Comparison of ENCODE assay signal across 13 cellular contexts in the genomic region with DNA sequence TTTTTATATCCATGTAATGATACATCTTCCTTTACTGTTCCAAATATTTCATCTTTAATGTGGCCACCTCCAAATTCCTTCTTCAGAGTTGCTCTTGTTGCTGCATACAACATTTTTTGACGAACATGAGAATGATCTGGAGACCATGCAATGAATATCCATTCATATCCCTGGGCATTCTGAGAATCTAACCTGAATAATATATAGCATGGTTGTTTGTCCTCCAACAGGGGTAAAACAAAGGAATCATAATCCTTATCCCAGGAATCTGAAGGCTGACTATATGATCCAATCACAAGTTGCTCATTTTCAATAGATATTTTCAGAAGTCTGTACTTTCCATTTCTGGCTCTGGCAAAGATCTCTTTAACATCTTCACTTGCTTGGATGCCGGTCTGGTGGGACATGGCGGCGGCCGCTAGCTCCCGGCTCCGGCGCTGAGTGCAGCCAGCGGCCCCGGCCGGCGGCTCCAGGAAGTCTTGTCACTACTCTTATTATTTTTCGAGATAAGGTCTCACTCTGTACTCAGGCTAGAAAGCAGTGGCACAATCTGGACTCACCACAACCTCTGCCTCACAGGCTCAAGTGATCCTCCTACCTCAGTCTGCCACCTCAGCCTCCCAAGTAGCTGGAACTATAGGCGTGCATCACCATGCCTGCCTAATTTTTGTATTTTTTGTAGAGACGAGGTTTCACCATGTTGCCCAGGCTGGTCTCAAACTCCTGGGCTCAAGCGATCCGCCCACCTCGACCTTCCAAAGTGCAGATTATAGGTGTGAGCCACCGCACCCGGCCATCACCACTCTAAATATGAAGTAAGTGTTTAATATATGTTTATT. TPM values are rescaled to one million over a fixed set of nuclear protein-coding genes. Genes with fewer than 3 reads are reported as not detected.
DNase-seq lines count a peak whose midpoint lies in the region; ATAC-seq, FAIRE-seq and TF ChIP-seq lines count a peak whose summit lies in the region.
"Not testable (repeated sequence)": the region's sequence is repeated elsewhere in the genome, so short reads cannot be mapped to it uniquely, and the experiment has no call there.
"Had no signal": no experiment of that assay in that cellular context is flagged by ENCODE, and none has a peak within 500 bp of the region (broad histone marks: within the 10 kb centered on the region; RNA-seq: fewer than 3 reads in every experiment).

No MANE protein-coding gene starts in this region.

- TF ChIP-seq CTCF in Calu3 (IDR thresholded peaks at IDR 0.05; ENCODE audit: unreplicated experiment); endothelial cell of umbilical vein (IDR thresholded peaks at IDR 0.05; ENCODE audit: extremely low read depth in 1 of 2, insufficient read depth in 1 of 2, low read depth in 1 of 2, low read length in 2 of 2): not testable (repeated sequence)

- BruUV-seq in Calu3 (replicated peaks; lab: Mats Ljungman, UMichigan); endothelial cell of umbilical vein (replicated peaks; lab: Mats Ljungman, UMichigan): not testable (repeated sequence)

- POLR2A ChIA-PET in endothelial cell of umbilical vein (lab: Charles Lee), result not testable (repeated sequence)

- H3K9me3 ChIP-seq in endothelial cell of umbilical vein (replicated peaks; ENCODE audit: control insufficient read depth, insufficient read depth, low read length), result not testable (repeated sequence)

- not testable (repeated sequence) for H3K27me3 ChIP-seq in endothelial cell of umbilical vein (ENCODE audit: control insufficient read depth in 2 of 2, insufficient read depth in 2 of 2, low read length in 2 of 2)

- not testable (repeated sequence) for H3K4me1 ChIP-seq in endothelial cell of umbilical vein (ENCODE audit: control insufficient read depth, extremely low read depth, insufficient read depth, low read length)

- peak; percentile 71 to 74 for ATAC-seq in left cardiac atrium
- ATAC-seq in memory B cell (ENCODE audit: low read depth), result peak; percentile 41

- not testable (repeated sequence) for H3K9me1 ChIP-seq in endothelial cell of umbilical vein (replicated peaks; ENCODE audit: control insufficient read depth, extremely low read depth, insufficient read depth, low read length)

- H3K27me3 Mint-ChIP-seq in Calu3 (ENCODE audit: unreplicated experiment), result peaks cover 32% of the 10 kb centered on the region
- not testable (repeated sequence) for H3K27me3 Mint-ChIP-seq in memory B cell

- not testable (repeated sequence) for H3K36me3 ChIP-seq in endothelial cell of umbilical vein (ENCODE audit: control insufficient read depth in 2 of 2, extremely low read depth in 1 of 2, insufficient read depth in 2 of 2, low read length in 2 of 2)

- H3K79me2 ChIP-seq in endothelial cell of umbilical vein (ENCODE audit: control insufficient read depth, insufficient read depth, low read length), result not testable (repeated sequence)

- not testable (repeated sequence) for H3K27ac ChIP-seq in endothelial cell of umbilical vein (ENCODE audit: insufficient read depth, low read depth, low read length)
- H3K27ac ChIP-seq in substantia nigra (ENCODE audit: low read depth, low read length, poor library complexity, severe bottlenecking), result peak overlapping the region; percentile 69

- H3K9ac ChIP-seq in endothelial cell of umbilical vein (replicated peaks; ENCODE audit: extremely low read depth, insufficient read depth, low read length), result not testable (repeated sequence)

- intact Hi-C loops in Calu3 (cut with micrococcal nuclease; ENCODE audit: unreplicated experiment); endothelial cell of umbilical vein (cut with micrococcal nuclease); left cardiac atrium (cut with DNase I): not testable (repeated sequence)

- not testable (repeated sequence) for H3K9me3 Mint-ChIP-seq in Calu3 (ENCODE audit: low read depth, unreplicated experiment); memory B cell

- H3K36me3 Mint-ChIP-seq in Calu3 (ENCODE audit: insufficient read depth, unreplicated experiment); memory B cell: not testable (repeated sequence)

- FAIRE-seq in endothelial cell of umbilical vein (lab: Jason Lieb, UNC), result peak; percentile 55

- H3K4me2 ChIP-seq in endothelial cell of umbilical vein (ENCODE audit: insufficient read depth, low read length), result peak overlapping the region; percentile 17

- not testable (repeated sequence) for H4K20me1 ChIP-seq in endothelial cell of umbilical vein (replicated peaks; ENCODE audit: control insufficient read depth, extremely low read depth, insufficient read depth, low read length)

- dilution Hi-C loops in endothelial cell of umbilical vein (cut with MboI; ENCODE audit: extremely low pct_ligation_motif_present, low sequenced_read_pairs), result not testable (repeated sequence)

- peaks cover 17% of the 10 kb centered on the region for H3K4me1 Mint-ChIP-seq in Calu3 (ENCODE audit: low read depth, unreplicated experiment)
- H3K4me1 Mint-ChIP-seq in memory B cell, result not testable (repeated sequence)

- H2AFZ ChIP-seq in endothelial cell of umbilical vein (ENCODE audit: low read depth, low read length), result peak overlapping the region; percentile 42

- not testable (repeated sequence) for H3K27ac Mint-ChIP-seq in Calu3 (ENCODE audit: unreplicated experiment); memory B cell

- not testable (repeated sequence) for H3K4me3 ChIP-seq in endothelial cell of umbilical vein (replicated peaks in 1 of 3; ENCODE audit: insufficient read depth in 1 of 3, low read depth in 1 of 3, low read length in 3 of 3)

- peak overlapping the region; percentile 22 for H3K4me3 Mint-ChIP-seq in Calu3 (ENCODE audit: low read depth, unreplicated experiment)
- H3K4me3 Mint-ChIP-seq in memory B cell, result not testable (repeated sequence)

- not testable (repeated sequence) for TF ChIP-seq POLR2A in endothelial cell of umbilical vein (IDR thresholded peaks at IDR 0.05; ENCODE audit: low read depth, low read length)

- CTCF ChIA-PET in Calu3 (lab: Charles Lee) (interaction anchor here (1.3 kb wide), 1 partner anchor 14 kb away, joined by 5 read pairs; no protein-coding TSS in a partner anchor), endothelial cell of umbilical vein (lab: Charles Lee) (interaction anchor here (0.7 to 7.2 kb wide), 8 partner anchors 11 to 87 kb away, joined by 3 to 59 read pairs (median 3); a partner anchor contains a TSS)

- DNase-seq in Calu3; memory B cell (ENCODE audit: low spot score in 2 of 2); substantia nigra (lab: John Stamatoyannopoulos, UW): not testable (repeated sequence)
- DNase-seq in SK-N-DZ (ENCODE audit: low spot score), result peak; percentile 43
- peak; percentile 27 for DNase-seq in activated effector memory CD4-positive, alpha-beta T cell treated with anti-CD3 and anti-CD28 coated beads, Interleukin-2, amount 50 U/mL, for 16 hours
- peak; percentile 23 for DNase-seq in endothelial cell of umbilical vein (ENCODE audit: low read depth, low spot score)
- peak; percentile 40 for DNase-seq in left cardiac atrium

RNA-seq across cellular contexts. Expression of a gene that starts 24.1 kb away (rescaled TPM):
- total RNA-seq in Calu3 (2022) (89.9 and 123 TPM in 2 replicates), endothelial cell of umbilical vein (20.6 and 28.3 TPM in 2 replicates), left cardiac atrium (100 to 1,000 TPM; 179 to 190 TPM)
- 13.9 and 15.3 TPM in 2 replicates for polyA plus RNA-seq in SK-N-DZ (2014; cell fraction: cytosol; rRNA removed)
- 20.9 and 42.8 TPM in 2 replicates for polyA plus RNA-seq in SK-N-DZ (2014; cell fraction: nucleus; rRNA removed)
- 3.9 and 4.5 TPM in 2 replicates for polyA plus RNA-seq in endothelial cell of umbilical vein
- polyA plus RNA-seq in endothelial cell of umbilical vein (2011; cell fraction: cytosol; rRNA removed), result 3.7 and 4.6 TPM in 2 replicates
- polyA plus RNA-seq in endothelial cell of umbilical vein (2011; cell fraction: nucleus; rRNA removed), result 17.3 and 26.0 TPM in 2 replicates
- 15.0 and 19.6 TPM in 2 replicates for polyA plus RNA-seq in endothelial cell of umbilical vein (2012)
- 17.9 and 22.6 TPM in 2 replicates for polyA minus RNA-seq in endothelial cell of umbilical vein
- 19.3 TPM for polyA minus RNA-seq in endothelial cell of umbilical vein (2011; cell fraction: cytosol; rRNA and poly(A)+ RNA removed)
- polyA minus RNA-seq in endothelial cell of umbilical vein (2011; cell fraction: nucleus; rRNA and poly(A)+ RNA removed), result 22.6 and 25.2 TPM in 2 replicates

RNA-seq across cellular contexts. Expression of a gene that starts 42.4 kb away (rescaled TPM):
- not detected in 2 replicates for total RNA-seq in Calu3 (2022)
- not detected in 2 replicates for polyA plus RNA-seq in SK-N-DZ (2014; cell fraction: cytosol; rRNA removed)
- polyA plus RNA-seq in SK-N-DZ (2014; cell fraction: nucleus; rRNA removed), result not detected in 2 replicates
- total RNA-seq in endothelial cell of umbilical vein, result not detected in 2 replicates
- polyA plus RNA-seq in endothelial cell of umbilical vein, result not detected in 2 replicates
- polyA plus RNA-seq in endothelial cell of umbilical vein (2011; cell fraction: cytosol; rRNA removed), result not detected in 2 replicates
- polyA plus RNA-seq in endothelial cell of umbilical vein (2011; cell fraction: nucleus; rRNA removed), result not detected in 2 replicates
- not detected in 2 replicates for polyA plus RNA-seq in endothelial cell of umbilical vein (2012)
- not detected in 2 replicates for polyA minus RNA-seq in endothelial cell of umbilical vein
- polyA minus RNA-seq in endothelial cell of umbilical vein (2011; cell fraction: cytosol; rRNA and poly(A)+ RNA removed), result not detected
- polyA minus RNA-seq in endothelial cell of umbilical vein (2011; cell fraction: nucleus; rRNA and poly(A)+ RNA removed), result not detected in 2 replicates
- not detected for total RNA-seq in left cardiac atrium
- total RNA-seq: CD4-positive, CD25-positive, alpha-beta regulatory T cell; H4; IMR-90; Peyer's patch; SJCRH30 had no signal
- polyA plus RNA-seq: BJ; CD4-positive, CD25-positive, alpha-beta regulatory T cell; IMR-90 had no signal
